ENCODE assay signal across 8 cellular contexts in genomic region chr15:52208306-52208946, GRCh38.
A peak's percentile ranks its signal among the peaks of the same experiment; 100 is the strongest.
DNase-seq lines count a peak whose midpoint lies in the region; ATAC-seq lines count a peak whose summit lies in the region.

No MANE protein-coding gene starts in this region.

- ATAC-seq in GM21737 (IDR thresholded peaks at IDR 0.05; ENCODE audit: unreplicated experiment): peak; percentile 71

- DNase-seq in ELF-1 (ENCODE audit: low read depth, low spot score): peak; percentile 87
- peak; percentile 25 for DNase-seq in LoVo (ENCODE audit: low spot score)
- peak; percentile 17 to 72 (median 58) for DNase-seq in T-helper 1 cell
- peak; percentile 76 for DNase-seq in amniotic epithelial cell (ENCODE audit: low read depth)
- peak; percentile 42 for DNase-seq in iPS DF 19.7 (ENCODE audit: low read depth, low spot score)
- DNase-seq in stimulated activated CD4-positive, alpha-beta T cell treated with anti-CD3 and anti-CD28 coated beads, Interleukin-1b, Interleukin-23, amount 100 ng/mL, for 1 hour (ENCODE audit: low read depth in 2 of 2): peak; percentile 37 to 57
- no peak for DNase-seq in amniotic stem cell (lab: John Stamatoyannopoulos, UW)
